In genomic region chr10:50309342-50309741, GRCh38 we compare ENCODE assay signal across 8 cellular contexts.
"Had no signal": no experiment of that assay in that cellular context is flagged by ENCODE, and none has a peak within 500 bp of the region (broad histone marks: within the 10 kb centered on the region; RNA-seq: fewer than 3 reads in every experiment).

No MANE protein-coding gene starts in this region.

- H3K4me2 ChIP-seq: GM23338 had no signal

- FAIRE-seq: H1, H54, HepG2 had no signal

- H3K4me1 Mint-ChIP-seq: GM23338, H9 had no signal

- H3K4me3 ChIP-seq: GM23338 had no signal

- H2AFZ ChIP-seq: GM23338 had no signal

- H3K27ac Mint-ChIP-seq: H9, IgD-negative memory B cell had no signal

- H3K9me3 Mint-ChIP-seq: GM23338, H9 had no signal

- H3K4me3 Mint-ChIP-seq: GM23338, H9, IgD-negative memory B cell had no signal

- H3K27me3 Mint-ChIP-seq: IgD-negative memory B cell had no signal

- H3K27ac ChIP-seq: HL-60 had no signal

- ATAC-seq: GM23338, HepG2 had no signal

- DNase-seq: H9, HCEC 1CT had no signal
